18 cellular contexts compared by ENCODE assay signal in the genomic region with DNA sequence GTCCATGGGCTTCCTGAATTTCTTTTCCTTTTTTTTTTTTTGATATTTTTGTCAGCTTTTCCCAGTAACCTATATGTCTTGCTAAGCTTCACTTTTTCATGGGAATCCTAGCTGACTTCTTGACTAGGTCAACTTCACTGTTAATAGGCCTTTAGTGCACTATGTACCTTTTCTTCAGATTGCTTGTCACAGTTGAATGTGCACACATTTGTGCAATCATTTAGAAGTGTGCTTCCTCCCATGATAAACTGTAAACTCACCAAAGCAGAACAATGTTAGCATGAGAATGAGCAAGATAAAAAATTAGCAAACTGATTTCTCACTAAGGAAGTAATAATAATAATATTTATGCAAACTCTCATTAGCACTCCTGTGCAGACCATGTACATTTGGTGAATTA.
"Had no signal": no experiment of that assay in that cellular context is flagged by ENCODE, and none has a peak within 500 bp of the region (broad histone marks: within the 10 kb centered on the region; RNA-seq: fewer than 3 reads in every experiment).

No MANE protein-coding gene starts in this region.

- H3K4me3 ChIP-seq: left lung, thyroid gland had no signal

- H3K9me3 Mint-ChIP-seq: activated T-cell treated with anti-CD3 and anti-CD28 coated beads, Interleukin-2, amount 50 U/mL, for 72 hours; dendritic cell treated with granulocyte-macrophage colony-stimulating factor and Interleukin-4, amounts not matched to agents 40 ng/mL and 50 ng/mL, for 4 days; neural crest cell; T-helper 1 cell treated with Interleukin-12 subunit alpha and Interleukin-12 subunit beta and Interleukin-4 antibody, amounts not matched to agents 30 μg/mL and 1 μg/mL, for 36 hours had no signal

- DNase-seq: activated CD4-positive, alpha-beta T cell treated with anti-CD3 and anti-CD28 coated beads, Interleukin-2, amount 10 ng/mL, durations not matched to agents 7 days and 5 days; activated CD8-positive, alpha-beta memory T cell treated with anti-CD3 and anti-CD28 coated beads, Interleukin-2, amount 50 U/mL, for 48 hours; activated effector memory CD4-positive, alpha-beta T cell treated with anti-CD3 and anti-CD28 coated beads, Interleukin-2, amount 50 U/mL, for 16 hours; activated naive CD4-positive, alpha-beta T cell treated with anti-CD3 and anti-CD28 coated beads, Interleukin-2, amount 50 U/mL, for 16 hours; activated T-cell treated with anti-CD3 and anti-CD28 coated beads, Interleukin-2, amount 50 U/mL, for 72 hours; effector CD8-positive, alpha-beta T cell; hypothalamus; islet precursor cell; left lung; midbrain; stimulated activated CD4-positive, alpha-beta T cell treated with anti-CD3 and anti-CD28 coated beads, Interleukin-12 subunit alpha, Interleukin-12 subunit beta, amount 100 ng/mL, for 4 hours; stimulated activated CD4-positive, alpha-beta T cell treated with anti-CD3 and anti-CD28 coated beads, Interleukin-1b, Interleukin-23, amount 100 ng/mL, for 48 hours; stimulated activated CD8-positive, alpha-beta memory T cell treated with anti-CD3 and anti-CD28 coated beads, Interleukin-4, amount 100 ng/mL, for 48 hours; stimulated activated naive CD4-positive, alpha-beta T cell treated with Interleukin-2 at 50 U/mL for 16 hours had no signal

- ATAC-seq: activated T-cell treated with anti-CD3 and anti-CD28 coated beads, Interleukin-2, amount 50 U/mL, for 72 hours had no signal

- H3K27ac Mint-ChIP-seq: activated CD4-positive, alpha-beta T cell treated with anti-CD3 and anti-CD28 coated beads, Interleukin-2, amount 10 ng/mL, durations not matched to agents 7 days and 5 days; activated T-cell treated with anti-CD3 and anti-CD28 coated beads, Interleukin-2, amount 50 U/mL, for 72 hours; dendritic cell treated with granulocyte-macrophage colony-stimulating factor and Interleukin-4, amounts not matched to agents 40 ng/mL and 50 ng/mL, for 4 days; T-helper 1 cell treated with Interleukin-12 subunit alpha and Interleukin-12 subunit beta and Interleukin-4 antibody, amounts not matched to agents 30 μg/mL and 1 μg/mL, for 36 hours had no signal

- H3K9me3 ChIP-seq: left lung, thyroid gland had no signal

- H3K27ac ChIP-seq: left lung, thyroid gland had no signal

- H3K36me3 ChIP-seq: left lung, thyroid gland had no signal

- H3K4me3 Mint-ChIP-seq: activated CD4-positive, alpha-beta T cell treated with anti-CD3 and anti-CD28 coated beads, Interleukin-2, amount 10 ng/mL, durations not matched to agents 7 days and 5 days; activated T-cell treated with anti-CD3 and anti-CD28 coated beads, Interleukin-2, amount 50 U/mL, for 72 hours; dendritic cell treated with granulocyte-macrophage colony-stimulating factor and Interleukin-4, amounts not matched to agents 40 ng/mL and 50 ng/mL, for 4 days; neural crest cell; T-helper 1 cell treated with Interleukin-12 subunit alpha and Interleukin-12 subunit beta and Interleukin-4 antibody, amounts not matched to agents 30 μg/mL and 1 μg/mL, for 36 hours had no signal

- H3K4me1 ChIP-seq: left lung, thyroid gland had no signal

- H3K4me1 Mint-ChIP-seq: activated CD4-positive, alpha-beta T cell treated with anti-CD3 and anti-CD28 coated beads, Interleukin-2, amount 10 ng/mL, durations not matched to agents 7 days and 5 days had no signal

- H3K27me3 Mint-ChIP-seq: activated CD4-positive, alpha-beta T cell treated with anti-CD3 and anti-CD28 coated beads, Interleukin-2, amount 10 ng/mL, durations not matched to agents 7 days and 5 days; dendritic cell treated with granulocyte-macrophage colony-stimulating factor and Interleukin-4, amounts not matched to agents 40 ng/mL and 50 ng/mL, for 4 days had no signal

- H3K27me3 ChIP-seq: left lung, thyroid gland had no signal
